8 cellular contexts compared by ENCODE assay signal in the genomic region with DNA sequence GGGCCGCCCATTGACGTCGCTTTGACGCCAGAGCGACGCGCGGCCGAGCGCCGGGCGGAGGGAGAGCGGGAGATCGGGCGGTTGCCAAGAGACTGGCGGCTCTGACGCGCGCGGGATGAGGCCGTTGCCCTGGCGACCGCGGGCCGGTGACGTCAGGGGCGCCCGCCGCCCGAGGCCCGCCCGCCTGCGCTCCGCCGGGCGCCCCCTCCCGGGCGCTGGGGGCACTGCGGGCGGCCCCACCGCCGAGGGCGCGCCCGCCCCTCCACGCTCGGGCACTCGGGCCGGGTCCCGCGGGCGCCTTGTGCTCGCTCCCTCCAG. TPM values are rescaled to one million over a fixed set of nuclear protein-coding genes. Genes with fewer than 3 reads are reported as not detected.
A peak's percentile ranks its signal among the peaks of the same experiment; 100 is the strongest.
DNase-seq lines count a peak whose midpoint lies in the region; ATAC-seq, FAIRE-seq and TF ChIP-seq lines count a peak whose summit lies in the region.
"Not testable (repeated sequence)": the region's sequence is repeated elsewhere in the genome, so short reads cannot be mapped to it uniquely, and the experiment has no call there.

No MANE protein-coding gene starts in this region.

- WGBS in A549 (ENCODE audit: missing lambda C conversion rate) = no CpG with 5 or more reads among the region's 53 CpGs

- not testable (repeated sequence) for H3K36me3 Mint-ChIP-seq in central memory CD8-positive, alpha-beta T cell (ENCODE audit: insufficient read depth); naive B cell

- H4K20me1 ChIP-seq in PC-3 (ENCODE audit: low read length) = not testable (repeated sequence)

- not testable (repeated sequence) for H3K27me3 Mint-ChIP-seq in central memory CD8-positive, alpha-beta T cell; naive B cell

- BruUV-seq in PC-3 (replicated peaks; lab: Mats Ljungman, UMichigan) = not testable (repeated sequence)

- not testable (repeated sequence) for H3K4me1 Mint-ChIP-seq in central memory CD8-positive, alpha-beta T cell; naive B cell

- TF ChIP-seq POLR2A in A549 (IDR thresholded peaks at IDR 0.05; ENCODE audit: low read length) = not testable (repeated sequence)

- not testable (repeated sequence) for H3K27ac Mint-ChIP-seq in central memory CD8-positive, alpha-beta T cell (ENCODE audit: low read depth); naive B cell

- not testable (repeated sequence) for FAIRE-seq in A549 (lab: Jason Lieb, UNC)

- not testable (repeated sequence) for H3K4me1 ChIP-seq in A549; PC-3 (ENCODE audit: insufficient read depth, low read length)

- H3K4me3 Mint-ChIP-seq in central memory CD8-positive, alpha-beta T cell; naive B cell: not testable (repeated sequence)

- TF ChIP-seq CTCF in A549 (IDR thresholded peaks at IDR 0.05); PC-3 (conservative IDR thresholded peaks at IDR 0.05; ENCODE audit: low read depth, low read length): not testable (repeated sequence)

- H3K4me3 ChIP-seq in A549; PC-3 (ENCODE audit: low read length): not testable (repeated sequence)

- H3K9me3 Mint-ChIP-seq in central memory CD8-positive, alpha-beta T cell; naive B cell: not testable (repeated sequence)

- POLR2A ChIA-PET in A549 (lab: Yijun Ruan, JAX); PC-3 (lab: Charles Lee; ENCODE audit: unreplicated experiment): not testable (repeated sequence)

- H3K36me3 ChIP-seq in PC-3 (ENCODE audit: low read depth, low read length) = not testable (repeated sequence)

- CTCF ChIA-PET in A549 (lab: Yijun Ruan, JAX); PC-3 (lab: Charles Lee): not testable (repeated sequence)

- not testable (repeated sequence) for H3K27ac ChIP-seq in A549; PC-3 (ENCODE audit: low read length)

- peak; percentile 3 to 64; a peak in 4 of 6 replicates for ATAC-seq in A549
- ATAC-seq in GM18909 (IDR thresholded peaks at IDR 0.05; ENCODE audit: poor library complexity, unreplicated experiment) = peak; percentile 80
- peak; percentile 78 for ATAC-seq in GM21423 (IDR thresholded peaks at IDR 0.05; ENCODE audit: unreplicated experiment)
- ATAC-seq in HG02763 (IDR thresholded peaks at IDR 0.05; ENCODE audit: unreplicated experiment) = peak; percentile 72
- ATAC-seq in HG03139 (IDR thresholded peaks at IDR 0.05; ENCODE audit: unreplicated experiment) = peak; percentile 75
- ATAC-seq in PC-3 = peak; percentile 82
- peak; percentile 92 for ATAC-seq in central memory CD8-positive, alpha-beta T cell (replicated peaks; ENCODE audit: extremely low read depth, poor library complexity, severe bottlenecking)
- peak; percentile 78 to 79 for ATAC-seq in naive B cell (ENCODE audit: low read depth in 2 of 2)

- DNase-seq in A549 (ENCODE audit: low read depth in 1 of 2, low spot score in 1 of 2); PC-3; central memory CD8-positive, alpha-beta T cell (ENCODE audit: low spot score in 2 of 2); naive B cell: not testable (repeated sequence)

- H3K27me3 ChIP-seq in PC-3 (ENCODE audit: low read length) = not testable (repeated sequence)

- H3K4me2 ChIP-seq in A549; PC-3 (ENCODE audit: low read length): not testable (repeated sequence)

- not testable (repeated sequence) for H3K9me2 ChIP-seq in PC-3 (replicated peaks; ENCODE audit: low read length)

- not testable (repeated sequence) for H2AFZ ChIP-seq in PC-3 (ENCODE audit: low read length)

- not testable (repeated sequence) for H3K9me3 ChIP-seq in A549; PC-3 (ENCODE audit: low read length)

- not testable (repeated sequence) for H3K9ac ChIP-seq in PC-3 (ENCODE audit: low read length)

- intact Hi-C loops in PC-3 (cut with micrococcal nuclease) = not testable (repeated sequence)

- TF ChIP-seq RAD21 in A549 (conservative IDR thresholded peaks at IDR 0.05 in 1 of 2, IDR thresholded peaks at IDR 0.05 in 1 of 2) = not testable (repeated sequence)

- not testable (repeated sequence) for H3K79me2 ChIP-seq in PC-3 (ENCODE audit: low read length)

- not testable (repeated sequence) for TF ChIP-seq EP300 in A549 (IDR thresholded peaks at IDR 0.05)

- H3F3A ChIP-seq in PC-3 (ENCODE audit: low read length, unreplicated experiment) = not testable (repeated sequence)

RNA-seq across cellular contexts. Expression of gene SIK1, which starts 0.3 kb away (rescaled TPM):
- 57.5 and 74.0 TPM in 2 replicates for polyA plus RNA-seq in A549 (2011; rRNA removed)
- polyA plus RNA-seq in A549 (2012; cell fraction: cytosol; rRNA removed) = 10.4 and 12.1 TPM in 2 replicates
- polyA plus RNA-seq in A549 (2012; cell fraction: nucleus; rRNA removed) = 25.5 and 33.0 TPM in 2 replicates
- polyA plus RNA-seq in A549 (2017; fragmentation: RNase III; extraction: RNeasy Plus Mini Kit Qiagen cat#74134 plus additional on column Dnase treatment) = 12.2 to 17.7 TPM (median 14.0 TPM) in 3 replicates
- 63.4 and 75.0 TPM in 2 replicates for polyA minus RNA-seq in A549 (2011; rRNA and poly(A)+ RNA removed)
- 107 and 148 TPM in 2 replicates for total RNA-seq in PC-3 (2014; rRNA removed)
- 1 to 10 TPM; 2.1 to 6.6 (median 3.8) TPM for polyA plus RNA-seq in naive B cell (ENCODE audit: low read depth in 6 of 6)

Comparison
In these comparisons a context has a peak if more than half of its experiments do, and no peak if none do; other contexts are left out.
1. ATAC-seq: peak in every context shown above with its lines; median percentile 92 in central memory CD8-positive, alpha-beta T cell; 82 in PC-3; 80 in GM18909; 78 in naive B cell; 78 in GM21423; 75 in HG03139; 72 in HG02763; 34 in A549.